8 cellular contexts compared by ENCODE assay signal in the genomic region with DNA sequence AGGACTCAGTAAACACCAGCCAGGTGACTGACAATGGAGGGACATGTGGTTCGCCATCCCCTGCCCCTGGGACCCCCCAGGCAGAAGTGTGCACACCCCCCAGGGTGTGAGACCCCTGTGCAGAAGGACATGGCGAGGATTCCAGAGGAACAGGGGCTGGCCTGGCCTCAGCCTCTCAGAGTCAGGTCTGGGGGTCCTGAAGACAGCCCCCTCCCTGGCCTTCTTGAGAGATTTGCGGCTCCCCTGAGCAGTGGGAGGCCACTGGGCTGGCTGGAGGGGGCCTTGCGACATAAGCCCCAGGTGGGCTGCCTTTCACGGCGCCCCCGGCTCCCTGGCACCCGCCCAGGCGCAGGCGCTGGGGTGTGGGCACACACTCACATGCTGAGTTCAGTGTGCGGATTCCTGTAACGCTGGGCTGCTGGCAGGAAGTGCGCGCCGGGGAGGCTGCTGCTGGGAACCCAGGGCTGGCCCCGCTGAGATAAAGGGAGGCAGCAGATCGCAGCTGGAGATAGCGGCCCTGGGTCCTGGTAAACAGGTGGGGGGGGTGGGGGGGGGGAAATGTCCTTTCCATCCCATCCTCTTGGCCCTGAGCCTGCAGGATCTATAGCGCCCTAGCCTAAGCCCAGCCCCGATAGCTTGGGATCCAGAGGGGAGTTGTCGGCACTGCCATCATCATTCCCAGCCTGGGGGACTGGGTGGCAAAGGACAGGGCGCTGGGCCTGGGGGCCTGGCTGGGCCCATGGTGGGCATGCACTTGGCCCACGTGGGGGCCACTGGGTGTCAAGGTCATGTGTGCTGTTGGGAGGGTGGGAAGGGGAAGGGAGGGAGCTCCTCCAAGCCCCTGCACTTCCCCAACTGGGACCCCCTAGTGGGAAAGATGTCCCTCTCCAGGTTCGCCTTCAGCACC. TPM values are rescaled to one million over a fixed set of nuclear protein-coding genes. Genes with fewer than 3 reads are reported as not detected.
DNase-seq lines count a peak whose midpoint lies in the region; ATAC-seq, FAIRE-seq and TF ChIP-seq lines count a peak whose summit lies in the region.

No MANE protein-coding gene starts in this region.

- no peak for DNase-seq in GM12891 (ENCODE audit: insufficient read length, low spot score)
- DNase-seq in adrenal gland = peak in 4 of 7 donors; percentile 51 to 78 (median 70)
- peak; percentile 80 for DNase-seq in natural killer cell treated with Interleukin-12 subunit alpha and Interleukin-12 subunit beta and Interleukin-15 and Interleukin-18, amount 100 ng/mL, for 72 hours (ENCODE audit: low spot score)
- DNase-seq in ureter (ENCODE audit: low spot score) = peak; percentile 75
- DNase-seq in glutamatergic neuron = no peak
- no peak for DNase-seq in GM13976 (ENCODE audit: low spot score)

- H3K4me1 Mint-ChIP-seq in T-helper 1 cell treated with Interleukin-12 subunit alpha and Interleukin-12 subunit beta and Interleukin-4 antibody, amounts not matched to agents 30 μg/mL and 1 μg/mL, for 36 hours (ENCODE audit: low read depth) = peaks cover 60% of the 10 kb centered on the region
- H3K4me1 Mint-ChIP-seq in natural killer cell treated with Interleukin-12 subunit alpha and Interleukin-12 subunit beta and Interleukin-15 and Interleukin-18, amount 100 ng/mL, for 72 hours (ENCODE audit: low read depth in 2 of 2) = peaks cover 12 to 23% of the 10 kb centered on the region in 2 donors
- H3K4me1 Mint-ChIP-seq in glutamatergic neuron (ENCODE audit: low read depth, unreplicated experiment) = peaks cover 3% of the 10 kb centered on the region

- peaks cover 0 to 36% of the 10 kb centered on the region in 2 donors for H3K4me1 ChIP-seq in adrenal gland (replicated peaks in 1 of 2)

- no peaks in the 10 kb centered on the region for H3K27me3 Mint-ChIP-seq in T-helper 1 cell treated with Interleukin-12 subunit alpha and Interleukin-12 subunit beta and Interleukin-4 antibody, amounts not matched to agents 30 μg/mL and 1 μg/mL, for 36 hours (ENCODE audit: low read depth)
- peaks cover 7% of the 10 kb centered on the region in 2 donors for H3K27me3 Mint-ChIP-seq in natural killer cell treated with Interleukin-12 subunit alpha and Interleukin-12 subunit beta and Interleukin-15 and Interleukin-18, amount 100 ng/mL, for 72 hours
- peaks cover 1% of the 10 kb centered on the region for H3K27me3 Mint-ChIP-seq in glutamatergic neuron (ENCODE audit: unreplicated experiment)

- no peaks in the 10 kb centered on the region for H3K27me3 ChIP-seq in adrenal gland

- peak overlapping the region; percentile 77 for H3K4me3 Mint-ChIP-seq in T-helper 1 cell treated with Interleukin-12 subunit alpha and Interleukin-12 subunit beta and Interleukin-4 antibody, amounts not matched to agents 30 μg/mL and 1 μg/mL, for 36 hours
- peak overlapping the region; percentile 49 for H3K4me3 Mint-ChIP-seq in natural killer cell treated with Interleukin-12 subunit alpha and Interleukin-12 subunit beta and Interleukin-15 and Interleukin-18, amount 100 ng/mL, for 72 hours
- H3K4me3 Mint-ChIP-seq in glutamatergic neuron (ENCODE audit: unreplicated experiment) = no peak overlapping the region

- peak overlapping the region in 2 of 5 donors; percentile 37 to 80 for H3K27ac ChIP-seq in adrenal gland

- H3K9me3 Mint-ChIP-seq in T-helper 1 cell treated with Interleukin-12 subunit alpha and Interleukin-12 subunit beta and Interleukin-4 antibody, amounts not matched to agents 30 μg/mL and 1 μg/mL, for 36 hours = no peaks in the 10 kb centered on the region
- no peaks in the 10 kb centered on the region for H3K9me3 Mint-ChIP-seq in natural killer cell treated with Interleukin-12 subunit alpha and Interleukin-12 subunit beta and Interleukin-15 and Interleukin-18, amount 100 ng/mL, for 72 hours
- H3K9me3 Mint-ChIP-seq in glutamatergic neuron (ENCODE audit: unreplicated experiment) = peaks cover 3% of the 10 kb centered on the region

- ATAC-seq in natural killer cell treated with Interleukin-12 subunit alpha and Interleukin-12 subunit beta and Interleukin-15 and Interleukin-18, amount 100 ng/mL, for 72 hours = peak; percentile 69 to 72
- ATAC-seq in GM18861 (IDR thresholded peaks at IDR 0.05; ENCODE audit: unreplicated experiment) = no peak

- no peaks in the 10 kb centered on the region for H3K9me3 ChIP-seq in adrenal gland (replicated peaks in 1 of 3)

- WGBS in adrenal gland, 4 donors = 35 to 54% (median 47%) methylated on average over 6 to 24 of the region's 24 CpGs

- TF ChIP-seq POLR2A in GM12891 (IDR thresholded peaks at IDR 0.05; ENCODE audit: low read depth, low read length) = no peak
- no peak for TF ChIP-seq POLR2A in adrenal gland (IDR thresholded peaks at IDR 0.05)

- H3K27ac Mint-ChIP-seq in T-helper 1 cell treated with Interleukin-12 subunit alpha and Interleukin-12 subunit beta and Interleukin-4 antibody, amounts not matched to agents 30 μg/mL and 1 μg/mL, for 36 hours = peak overlapping the region; percentile 92
- peak overlapping the region; percentile 37 to 64 for H3K27ac Mint-ChIP-seq in natural killer cell treated with Interleukin-12 subunit alpha and Interleukin-12 subunit beta and Interleukin-15 and Interleukin-18, amount 100 ng/mL, for 72 hours
- H3K27ac Mint-ChIP-seq in glutamatergic neuron (ENCODE audit: unreplicated experiment) = no peak overlapping the region

- H3K4me3 ChIP-seq in adrenal gland = no peak overlapping the region

- H3K36me3 Mint-ChIP-seq in T-helper 1 cell treated with Interleukin-12 subunit alpha and Interleukin-12 subunit beta and Interleukin-4 antibody, amounts not matched to agents 30 μg/mL and 1 μg/mL, for 36 hours (ENCODE audit: low read depth) = peaks cover 7% of the 10 kb centered on the region
- no peaks in the 10 kb centered on the region for H3K36me3 Mint-ChIP-seq in natural killer cell treated with Interleukin-12 subunit alpha and Interleukin-12 subunit beta and Interleukin-15 and Interleukin-18, amount 100 ng/mL, for 72 hours
- H3K36me3 Mint-ChIP-seq in glutamatergic neuron (ENCODE audit: unreplicated experiment) = no peaks in the 10 kb centered on the region

- no peaks in the 10 kb centered on the region for H3K36me3 ChIP-seq in adrenal gland (replicated peaks in 1 of 2)

- TF ChIP-seq CTCF in adrenal gland (IDR thresholded peaks at IDR 0.05) (no peak), glutamatergic neuron (IDR thresholded peaks at IDR 0.05; ENCODE audit: partially characterized antibody, unreplicated experiment) (no peak), GM13976 (IDR thresholded peaks at IDR 0.05; ENCODE audit: borderline replicate concordance, control extremely low read depth, extremely low read depth, insufficient read depth, missing control alignments) (no peak)

- in situ Hi-C loops in GM13976 (cut with MboI; ENCODE audit: low sequenced_read_pairs, unreplicated experiment) = no loop called here

- FAIRE-seq in GM12891 (lab: Jason Lieb, UNC) = no peak

- intact Hi-C loops in adrenal gland (cut with DNase I) = no loop called here

TF ChIP-seq in GM12891, 5 proteins besides CTCF, POLR2A, EP300 and RAD21:
- TF ChIP-seq POLR2AphosphoS5 (IDR thresholded peaks at IDR 0.05; ENCODE audit: low read depth, low read length) (no peak), SPI1 (IDR thresholded peaks at IDR 0.05; ENCODE audit: low read depth, low read length) (peak; percentile 29; the same call in 1 of the 2 replicates)
TF ChIP-seq in GM12891: peak in this region for 1.

RNA-seq across cellular contexts. Expression of gene TMEM235, which starts 27.1 kb away (rescaled TPM):
- not detected for polyA plus RNA-seq in GM12891 (2012; ENCODE audit: low read depth, missing spikeins)
- total RNA-seq in adrenal gland (not detected), ureter (not detected), glutamatergic neuron (ENCODE audit: unreplicated experiment) (not detected)
- polyA plus RNA-seq in adrenal gland = under 1 TPM in 1 of 3 donors, not detected in 2; 0.07 TPM
- not detected for total RNA-seq in natural killer cell treated with Interleukin-12 subunit alpha and Interleukin-12 subunit beta and Interleukin-15 and Interleukin-18, amount 100 ng/mL, for 72 hours

RNA-seq across cellular contexts. Expression of gene BIRC5, which starts 44.5 kb away (rescaled TPM):
- polyA plus RNA-seq in GM12891 (2012; ENCODE audit: low read depth, missing spikeins) = 41.8 TPM
- total RNA-seq in adrenal gland (1 to 10 TPM in 5 of 8 donors, under 1 TPM in 3; 0.12 to 2.9 (median 1.5) TPM), ureter (2.0 TPM), glutamatergic neuron (ENCODE audit: unreplicated experiment) (14.5 TPM)
- polyA plus RNA-seq in adrenal gland = 1 to 10 TPM in 1 of 3 donors, under 1 TPM in 2; 0.32 to 1.3 (median 0.34) TPM
- 100 to 1,000 TPM in 1 of 2 donors, 10 to 100 TPM in 1; 42.4 to 100 TPM for total RNA-seq in natural killer cell treated with Interleukin-12 subunit alpha and Interleukin-12 subunit beta and Interleukin-15 and Interleukin-18, amount 100 ng/mL, for 72 hours

Comparison
In these comparisons a context has a peak if more than half of its experiments do, and no peak if none do; other contexts are left out.
1. DNase-seq: peak in adrenal gland (4 of 7), natural killer cell treated with Interleukin-12 subunit alpha and Interleukin-12 subunit beta and Interleukin-15 and Interleukin-18, amount 100 ng/mL, for 72 hours (single experiment) and ureter (single experiment); none in GM12891 (single experiment), glutamatergic neuron (single experiment) and GM13976 (single experiment).